1 cellular context compared by ENCODE assay signal in the genomic region with DNA sequence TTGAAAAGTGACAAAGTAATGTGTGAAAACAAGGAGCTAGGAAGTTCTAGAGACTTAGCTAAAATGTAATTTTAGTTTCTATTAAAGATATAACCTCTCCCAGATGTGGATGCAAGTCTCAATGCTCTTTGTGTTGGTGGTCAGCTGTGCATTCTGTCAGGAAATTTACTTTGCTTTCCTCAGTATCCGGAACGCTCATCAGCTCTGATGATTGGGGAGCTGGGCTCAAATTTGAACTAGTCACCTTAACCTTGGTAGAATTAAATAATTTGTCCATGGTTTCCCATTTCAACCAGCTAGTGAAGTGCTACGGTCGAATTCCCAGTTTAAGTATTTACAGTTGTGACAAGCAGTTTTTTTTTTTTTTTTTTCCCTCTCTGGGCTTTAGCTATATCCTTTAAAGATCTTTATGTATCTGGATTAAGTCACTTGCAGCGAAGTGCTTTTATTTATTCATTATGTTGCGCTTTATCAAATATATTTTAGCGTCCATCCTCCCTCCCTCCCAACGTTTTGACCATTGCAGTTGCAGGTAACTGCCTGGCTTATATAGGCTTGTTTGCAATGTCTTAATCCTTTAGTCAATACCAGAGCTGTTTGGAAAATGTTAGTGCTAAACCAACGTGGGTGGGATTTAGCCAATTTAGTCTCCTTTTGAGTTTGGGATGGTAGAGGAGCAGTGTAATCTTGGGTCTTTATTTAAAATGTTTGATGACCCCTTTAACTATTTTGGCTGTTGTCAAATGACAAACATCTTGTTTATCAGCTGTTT.
TF ChIP-seq lines count a peak whose summit lies in the region.

No MANE protein-coding gene starts in this region.

TF ChIP-seq in GM12878, 131 proteins besides CTCF, POLR2A, EP300 and RAD21:
- TF ChIP-seq YBX1 (IDR thresholded peaks at IDR 0.05) (no peak), CHD4 (IDR thresholded peaks at IDR 0.05) (no peak), POLR2AphosphoS5 (IDR thresholded peaks at IDR 0.05; ENCODE audit: low read length) (no peak), SIX5 (IDR thresholded peaks at IDR 0.05; ENCODE audit: low read depth, low read length, severe bottlenecking) (no peak), EED (IDR thresholded peaks at IDR 0.05; ENCODE audit: low read depth) (no peak), HDAC2 (IDR thresholded peaks at IDR 0.05) (no peak), ZNF207 (IDR thresholded peaks at IDR 0.05; ENCODE audit: borderline replicate concordance) (no peak)
- TF ChIP-seq, protein P1, sequence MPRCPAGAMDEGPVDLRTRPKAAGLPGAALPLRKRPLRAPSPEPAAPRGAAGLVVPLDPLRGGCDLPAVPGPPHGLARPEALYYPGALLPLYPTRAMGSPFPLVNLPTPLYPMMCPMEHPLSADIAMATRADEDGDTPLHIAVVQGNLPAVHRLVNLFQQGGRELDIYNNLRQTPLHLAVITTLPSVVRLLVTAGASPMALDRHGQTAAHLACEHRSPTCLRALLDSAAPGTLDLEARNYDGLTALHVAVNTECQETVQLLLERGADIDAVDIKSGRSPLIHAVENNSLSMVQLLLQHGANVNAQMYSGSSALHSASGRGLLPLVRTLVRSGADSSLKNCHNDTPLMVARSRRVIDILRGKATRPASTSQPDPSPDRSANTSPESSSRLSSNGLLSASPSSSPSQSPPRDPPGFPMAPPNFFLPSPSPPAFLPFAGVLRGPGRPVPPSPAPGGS (IDR thresholded peaks at IDR 0.05; ENCODE audit: borderline replicate concordance, insufficient read depth, low read depth, low read length, poor library complexity, severe bottlenecking), result no peak
- TF ChIP-seq, protein P2, sequence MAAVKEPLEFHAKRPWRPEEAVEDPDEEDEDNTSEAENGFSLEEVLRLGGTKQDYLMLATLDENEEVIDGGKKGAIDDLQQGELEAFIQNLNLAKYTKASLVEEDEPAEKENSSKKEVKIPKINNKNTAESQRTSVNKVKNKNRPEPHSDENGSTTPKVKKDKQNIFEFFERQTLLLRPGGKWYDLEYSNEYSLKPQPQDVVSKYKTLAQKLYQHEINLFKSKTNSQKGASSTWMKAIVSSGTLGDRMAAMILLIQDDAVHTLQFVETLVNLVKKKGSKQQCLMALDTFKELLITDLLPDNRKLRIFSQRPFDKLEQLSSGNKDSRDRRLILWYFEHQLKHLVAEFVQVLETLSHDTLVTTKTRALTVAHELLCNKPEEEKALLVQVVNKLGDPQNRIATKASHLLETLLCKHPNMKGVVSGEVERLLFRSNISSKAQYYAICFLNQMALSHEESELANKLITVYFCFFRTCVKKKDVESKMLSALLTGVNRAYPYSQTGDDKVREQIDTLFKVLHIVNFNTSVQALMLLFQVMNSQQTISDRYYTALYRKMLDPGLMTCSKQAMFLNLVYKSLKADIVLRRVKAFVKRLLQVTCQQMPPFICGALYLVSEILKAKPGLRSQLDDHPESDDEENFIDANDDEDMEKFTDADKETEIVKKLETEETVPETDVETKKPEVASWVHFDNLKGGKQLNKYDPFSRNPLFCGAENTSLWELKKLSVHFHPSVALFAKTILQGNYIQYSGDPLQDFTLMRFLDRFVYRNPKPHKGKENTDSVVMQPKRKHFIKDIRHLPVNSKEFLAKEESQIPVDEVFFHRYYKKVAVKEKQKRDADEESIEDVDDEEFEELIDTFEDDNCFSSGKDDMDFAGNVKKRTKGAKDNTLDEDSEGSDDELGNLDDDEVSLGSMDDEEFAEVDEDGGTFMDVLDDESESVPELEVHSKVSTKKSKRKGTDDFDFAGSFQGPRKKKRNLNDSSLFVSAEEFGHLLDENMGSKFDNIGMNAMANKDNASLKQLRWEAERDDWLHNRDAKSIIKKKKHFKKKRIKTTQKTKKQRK (IDR thresholded peaks at IDR 0.05; ENCODE audit: low read depth, low read length), result no peak
- TF ChIP-seq, protein P3, sequence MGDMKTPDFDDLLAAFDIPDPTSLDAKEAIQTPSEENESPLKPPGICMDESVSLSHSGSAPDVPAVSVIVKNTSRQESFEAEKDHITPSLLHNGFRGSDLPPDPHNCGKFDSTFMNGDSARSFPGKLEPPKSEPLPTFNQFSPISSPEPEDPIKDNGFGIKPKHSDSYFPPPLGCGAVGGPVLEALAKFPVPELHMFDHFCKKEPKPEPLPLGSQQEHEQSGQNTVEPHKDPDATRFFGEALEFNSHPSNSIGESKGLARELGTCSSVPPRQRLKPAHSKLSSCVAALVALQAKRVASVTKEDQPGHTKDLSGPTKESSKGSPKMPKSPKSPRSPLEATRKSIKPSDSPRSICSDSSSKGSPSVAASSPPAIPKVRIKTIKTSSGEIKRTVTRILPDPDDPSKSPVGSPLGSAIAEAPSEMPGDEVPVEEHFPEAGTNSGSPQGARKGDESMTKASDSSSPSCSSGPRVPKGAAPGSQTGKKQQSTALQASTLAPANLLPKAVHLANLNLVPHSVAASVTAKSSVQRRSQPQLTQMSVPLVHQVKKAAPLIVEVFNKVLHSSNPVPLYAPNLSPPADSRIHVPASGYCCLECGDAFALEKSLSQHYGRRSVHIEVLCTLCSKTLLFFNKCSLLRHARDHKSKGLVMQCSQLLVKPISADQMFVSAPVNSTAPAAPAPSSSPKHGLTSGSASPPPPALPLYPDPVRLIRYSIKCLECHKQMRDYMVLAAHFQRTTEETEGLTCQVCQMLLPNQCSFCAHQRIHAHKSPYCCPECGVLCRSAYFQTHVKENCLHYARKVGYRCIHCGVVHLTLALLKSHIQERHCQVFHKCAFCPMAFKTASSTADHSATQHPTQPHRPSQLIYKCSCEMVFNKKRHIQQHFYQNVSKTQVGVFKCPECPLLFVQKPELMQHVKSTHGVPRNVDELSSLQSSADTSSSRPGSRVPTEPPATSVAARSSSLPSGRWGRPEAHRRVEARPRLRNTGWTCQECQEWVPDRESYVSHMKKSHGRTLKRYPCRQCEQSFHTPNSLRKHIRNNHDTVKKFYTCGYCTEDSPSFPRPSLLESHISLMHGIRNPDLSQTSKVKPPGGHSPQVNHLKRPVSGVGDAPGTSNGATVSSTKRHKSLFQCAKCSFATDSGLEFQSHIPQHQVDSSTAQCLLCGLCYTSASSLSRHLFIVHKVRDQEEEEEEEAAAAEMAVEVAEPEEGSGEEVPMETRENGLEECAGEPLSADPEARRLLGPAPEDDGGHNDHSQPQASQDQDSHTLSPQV (IDR thresholded peaks at IDR 0.05), result no peak
